Comparison of ENCODE assay signal across 14 cellular contexts in genomic region chr22:38148252-38148651, GRCh38. TPM values are rescaled to one million over a fixed set of nuclear protein-coding genes. Genes with fewer than 3 reads are reported as not detected.
A peak's percentile ranks its signal among the peaks of the same experiment; 100 is the strongest.
DNase-seq lines count a peak whose midpoint lies in the region; ATAC-seq and TF ChIP-seq lines count a peak whose summit lies in the region.
"Had no signal": no experiment of that assay in that cellular context is flagged by ENCODE, and none has a peak within 500 bp of the region (broad histone marks: within the 10 kb centered on the region; RNA-seq: fewer than 3 reads in every experiment).

No MANE protein-coding gene starts in this region.

- 0 out of 2 replicates have a peak, but pooled peaks cover 3% of the 10 kb centered on the region for H3K36me3 ChIP-seq in RWPE2 (ENCODE audit: low read depth)
- no peaks in the 10 kb centered on the region for H3K36me3 ChIP-seq in upper lobe of right lung
- H3K36me3 ChIP-seq: upper lobe of left lung had no signal

- intact Hi-C loops in cardiac septum (cut with DNase I): no loop called here
- intact Hi-C loops in left cardiac atrium (cut with DNase I): no loop called here
- intact Hi-C loops in upper lobe of right lung (cut with DNase I): no loop called here

- DNase-seq in cardiac septum (ENCODE audit: low spot score): peak; percentile 26
- DNase-seq in left cardiac atrium: no peak
- no peak for DNase-seq in RWPE2 (ENCODE audit: low spot score)
- peak; percentile 60 for DNase-seq in fibroblast of mammary gland (ENCODE audit: low read depth)
- peak; percentile 23 for DNase-seq in upper lobe of right lung
- no peak for DNase-seq in stimulated activated naive CD8-positive, alpha-beta T cell treated with anti-CD3 and anti-CD28 coated beads, Interleukin-15, Interleukin-2, amounts not matched to agents 100 U/mL and 50 U/mL, for 24 hours
- DNase-seq: amygdala, naive B cell, NCI-H2029 treated with DMSO at 0.1 percent for 48 hours, T-helper 9 cell, upper lobe of left lung had no signal

- H3K4me3 ChIP-seq in RWPE2 (ENCODE audit: severe bottlenecking): no peak overlapping the region
- H3K4me3 ChIP-seq in fibroblast of mammary gland (ENCODE audit: control insufficient read depth, low read depth, low read length): no peak overlapping the region
- H3K4me3 ChIP-seq in upper lobe of right lung: no peak overlapping the region
- H3K4me3 ChIP-seq: upper lobe of left lung had no signal

- H3K4me1 ChIP-seq in RWPE2 (ENCODE audit: insufficient read depth, poor library complexity, severe bottlenecking) (peaks cover 31% of the 10 kb centered on the region), upper lobe of right lung (peaks cover 6% of the 10 kb centered on the region)

- TF ChIP-seq CTCF in RWPE2 (IDR thresholded peaks at IDR 0.05; ENCODE audit: poor library complexity, severe bottlenecking) (no peak), fibroblast of mammary gland (conservative IDR thresholded peaks at IDR 0.05; ENCODE audit: control insufficient read depth, insufficient read depth, low read depth, low read length) (no peak), upper lobe of right lung (IDR thresholded peaks at IDR 0.05) (no peak)

- no peaks in the 10 kb centered on the region for H3K9me3 ChIP-seq in RWPE2 (ENCODE audit: severe bottlenecking)
- H3K9me3 ChIP-seq in upper lobe of right lung: no peaks in the 10 kb centered on the region
- H3K9me3 ChIP-seq: upper lobe of left lung had no signal

- H3K27me3 ChIP-seq in RWPE2 (ENCODE audit: insufficient read depth, poor library complexity, severe bottlenecking): no peaks in the 10 kb centered on the region
- H3K27me3 ChIP-seq in upper lobe of right lung: no peaks in the 10 kb centered on the region
- H3K27me3 ChIP-seq: upper lobe of left lung had no signal

- ATAC-seq in left cardiac atrium (no peak), RWPE2 (ENCODE audit: low read depth) (peak; percentile 64; the same call in 2 of the 3 replicates), upper lobe of right lung (no peak), GM18519 (IDR thresholded peaks at IDR 0.05; ENCODE audit: low FRiP score, unreplicated experiment) (no peak), esophagus mucosa (no peak)
- no peak for ATAC-seq in stimulated activated naive CD8-positive, alpha-beta T cell treated with anti-CD3 and anti-CD28 coated beads, Interleukin-15, Interleukin-2, amounts not matched to agents 100 U/mL and 50 U/mL, for 24 hours

- H3K27ac ChIP-seq in RWPE2 (ENCODE audit: poor library complexity, severe bottlenecking) (peak overlapping the region; percentile 75), upper lobe of right lung (no peak overlapping the region)
- H3K27ac ChIP-seq: KMS-11 had no signal

RNA-seq across cellular contexts. Expression of gene PLA2G6, which starts 33.4 kb away (rescaled TPM):
- 12.5 TPM for total RNA-seq in cardiac septum
- 10 to 100 TPM; 14.3 to 21.1 TPM for total RNA-seq in left cardiac atrium
- 52.4 TPM for total RNA-seq in upper lobe of right lung
- total RNA-seq in esophagus mucosa: 12.8 TPM

RNA-seq across cellular contexts. Expression of gene BAIAP2L2, which starts 37.8 kb away (rescaled TPM):
- 0.24 TPM for total RNA-seq in cardiac septum
- total RNA-seq in left cardiac atrium: under 1 TPM; 0.63 to 0.65 TPM
- 0.29 TPM for total RNA-seq in upper lobe of right lung
- 4.5 TPM for total RNA-seq in esophagus mucosa

RNA-seq across cellular contexts. Expression of gene MAFF, which starts 53.5 kb away (rescaled TPM):
- total RNA-seq in cardiac septum: 9.8 TPM
- 10 to 100 TPM in 1 of 2 donors, 1 to 10 TPM in 1; 9.4 to 27.8 TPM for total RNA-seq in left cardiac atrium
- 48.9 TPM for total RNA-seq in upper lobe of right lung
- 35.6 TPM for total RNA-seq in esophagus mucosa

Comparison
In these comparisons a context has a peak if more than half of its experiments do, and no peak if none do; other contexts are left out.
1. DNase-seq: peak in cardiac septum (single experiment), fibroblast of mammary gland (single experiment) and upper lobe of right lung (single experiment); none in left cardiac atrium (single experiment), RWPE2 (single experiment) and stimulated activated naive CD8-positive, alpha-beta T cell treated with anti-CD3 and anti-CD28 coated beads, Interleukin-15, Interleukin-2, amounts not matched to agents 100 U/mL and 50 U/mL, for 24 hours (single experiment).